ENCODE assay signal across 14 cellular contexts in the genomic region with DNA sequence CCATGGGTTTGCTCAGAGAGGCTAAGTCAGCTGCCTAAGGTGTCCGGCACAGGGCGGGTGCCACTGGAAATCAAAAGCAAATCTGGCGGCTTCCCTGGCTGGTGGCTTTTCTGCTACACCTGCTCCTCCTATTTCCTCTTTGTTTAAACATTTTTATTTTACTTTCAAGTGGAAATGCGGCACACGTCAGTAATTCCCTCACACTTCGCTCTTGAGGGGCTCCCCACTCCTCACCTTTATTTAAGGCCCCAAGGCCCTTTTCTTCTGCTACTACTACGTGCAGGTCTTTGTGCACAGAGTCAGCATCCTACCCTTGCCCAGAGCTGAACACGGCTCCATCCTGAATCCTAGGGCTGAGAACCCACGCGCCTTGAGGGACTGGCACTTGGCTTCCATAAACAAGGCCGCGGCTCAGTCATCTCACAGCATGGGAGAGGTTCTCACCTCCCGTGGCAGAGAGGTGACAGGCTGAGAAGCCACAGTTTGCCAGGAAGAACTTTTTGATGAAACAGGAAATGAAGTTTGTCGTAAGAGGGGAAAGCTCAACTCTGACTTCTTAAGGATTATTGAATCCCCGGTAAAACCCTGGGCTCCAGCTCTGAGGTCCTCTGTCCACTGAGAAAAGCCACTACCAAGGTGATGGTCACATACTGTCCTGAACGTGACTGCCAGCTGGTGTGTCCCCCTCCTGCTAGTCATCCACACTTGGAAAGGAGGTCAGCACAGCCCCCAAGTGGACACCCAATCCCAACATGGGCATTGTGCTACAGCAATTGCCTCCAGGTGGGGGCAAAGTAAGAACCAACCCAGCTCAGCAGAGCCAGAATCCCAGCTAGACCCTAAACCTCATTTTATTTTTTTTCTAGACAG. TPM values are rescaled to one million over a fixed set of nuclear protein-coding genes. Genes with fewer than 3 reads are reported as not detected.
DNase-seq lines count a peak whose midpoint lies in the region; ATAC-seq and TF ChIP-seq lines count a peak whose summit lies in the region.
"Had no signal": no experiment of that assay in that cellular context is flagged by ENCODE, and none has a peak within 500 bp of the region (broad histone marks: within the 10 kb centered on the region; RNA-seq: fewer than 3 reads in every experiment).

No MANE protein-coding gene starts in this region.

- H3K4me1 Mint-ChIP-seq in activated CD4-positive, alpha-beta memory T cell treated with anti-CD3 and anti-CD28 coated beads for 36 hours (ENCODE audit: low read depth) = peaks cover 96% of the 10 kb centered on the region
- peaks cover 22% of the 10 kb centered on the region for H3K4me1 Mint-ChIP-seq in endodermal cell

- H3K27ac ChIP-seq in PC-3 (ENCODE audit: low read length) = no peak overlapping the region
- no peak overlapping the region for H3K27ac ChIP-seq in WERI-Rb-1
- H3K27ac ChIP-seq in endodermal cell (ENCODE audit: low read depth, low read length) = no peak overlapping the region
- H3K27ac ChIP-seq: vagina had no signal

- no peaks in the 10 kb centered on the region for H3K27me3 Mint-ChIP-seq in activated CD4-positive, alpha-beta memory T cell treated with anti-CD3 and anti-CD28 coated beads for 36 hours
- H3K27me3 Mint-ChIP-seq in endodermal cell (ENCODE audit: insufficient read depth) = no peaks in the 10 kb centered on the region

- H3K9ac ChIP-seq in PC-3 (ENCODE audit: low read length) (no peak overlapping the region), endodermal cell (ENCODE audit: extremely low read depth, low read length, poor library complexity, severe bottlenecking) (no peak overlapping the region)

- H3K27me3 ChIP-seq in PC-3 (ENCODE audit: low read length) (no peaks in the 10 kb centered on the region), WERI-Rb-1 (ENCODE audit: insufficient read depth, low read depth, severe bottlenecking) (peaks cover 97% of the 10 kb centered on the region), endodermal cell (ENCODE audit: control insufficient read depth, insufficient read depth, low read length, poor library complexity, severe bottlenecking) (no peaks in the 10 kb centered on the region)
- H3K27me3 ChIP-seq: Peyer's patch, vagina had no signal

- POLR2A ChIA-PET in activated CD4-positive, alpha-beta memory T cell treated with anti-CD3 and anti-CD28 coated beads for 36 hours (lab: Charles Lee) = interaction anchor here (0.8 to 4.7 kb wide), 12 partner anchors 13 to 94 kb away, joined by 3 to 37 read pairs (median 3); a partner anchor contains a TSS
- POLR2A ChIA-PET in PC-3 (lab: Charles Lee; ENCODE audit: unreplicated experiment) = no interaction called here

- H3K36me3 ChIP-seq in PC-3 (ENCODE audit: low read depth, low read length) (no peaks in the 10 kb centered on the region), WERI-Rb-1 (no peaks in the 10 kb centered on the region), endodermal cell (ENCODE audit: control insufficient read depth, insufficient read depth, low read length) (no peaks in the 10 kb centered on the region)
- H3K36me3 ChIP-seq: Peyer's patch, vagina had no signal

- peak overlapping the region; percentile 87 for H3K27ac Mint-ChIP-seq in activated CD4-positive, alpha-beta memory T cell treated with anti-CD3 and anti-CD28 coated beads for 36 hours
- no peak overlapping the region for H3K27ac Mint-ChIP-seq in endodermal cell

- H3K9me2 ChIP-seq in PC-3 (replicated peaks; ENCODE audit: low read length) = no peaks in the 10 kb centered on the region

- no peaks in the 10 kb centered on the region for H3K9me3 Mint-ChIP-seq in activated CD4-positive, alpha-beta memory T cell treated with anti-CD3 and anti-CD28 coated beads for 36 hours
- H3K9me3 Mint-ChIP-seq in endodermal cell = no peaks in the 10 kb centered on the region

- no peak overlapping the region for H2AFZ ChIP-seq in PC-3 (ENCODE audit: low read length)

- H3K9me3 ChIP-seq in PC-3 (ENCODE audit: low read length) (no peaks in the 10 kb centered on the region), WERI-Rb-1 (ENCODE audit: severe bottlenecking) (peaks cover 2% of the 10 kb centered on the region), endodermal cell (ENCODE audit: control insufficient read depth, low read length) (no peaks in the 10 kb centered on the region)
- H3K9me3 ChIP-seq: Peyer's patch, vagina had no signal

- H3K4me3 ChIP-seq in PC-3 (ENCODE audit: low read length) (no peak overlapping the region), WERI-Rb-1 (ENCODE audit: low read depth, low read length) (no peak overlapping the region), endodermal cell (ENCODE audit: low read length) (no peak overlapping the region)
- H3K4me3 ChIP-seq: Peyer's patch, vagina had no signal

- DNase-seq in stimulated activated CD4-positive, alpha-beta T cell treated with anti-CD3 and anti-CD28 coated beads, Interleukin-15, amount 100 ng/mL, for 24 hours = peak; percentile 61
- no peak for DNase-seq in stimulated activated CD4-positive, alpha-beta T cell treated with anti-CD3 and anti-CD28 coated beads, Interleukin-12 subunit alpha, Interleukin-12 subunit beta, amount 100 ng/mL, for 4 hours
- peak; percentile 69 for DNase-seq in activated CD4-positive, alpha-beta memory T cell treated with anti-CD3 and anti-CD28 coated beads for 36 hours
- DNase-seq in effector CD4-positive, alpha-beta T cell = peak; percentile 29
- no peak for DNase-seq in PC-3
- no peak for DNase-seq in WERI-Rb-1
- DNase-seq in endodermal cell = no peak
- DNase-seq in NCI-H2107 treated with DMSO at 0.1 percent for 48 hours (lab: John Stamatoyannopoulos, UW; ENCODE audit: unreplicated experiment) = no peak
- DNase-seq: hypothalamus, NCI-H446 treated with DMSO at 0.1 percent for 48 hours, small intestine had no signal

- ATAC-seq in PC-3 = no peak
- ATAC-seq: esophagus mucosa had no signal

- CTCF ChIA-PET in activated CD4-positive, alpha-beta memory T cell treated with anti-CD3 and anti-CD28 coated beads for 36 hours (lab: Charles Lee) = interaction anchor here (0.7 to 7.5 kb wide), 8 partner anchors 11 to 507 kb away, joined by 3 to 38 read pairs (median 4); a partner anchor contains a TSS
- CTCF ChIA-PET in PC-3 (lab: Charles Lee) = no interaction called here

- no peak for TF ChIP-seq CTCF in PC-3 (conservative IDR thresholded peaks at IDR 0.05; ENCODE audit: low read depth, low read length)
- TF ChIP-seq CTCF in WERI-Rb-1 (IDR thresholded peaks at IDR 0.05; ENCODE audit: low read depth, low read length) = no peak
- TF ChIP-seq CTCF in endodermal cell (conservative IDR thresholded peaks at IDR 0.05) = no peak

- H3K4me3 Mint-ChIP-seq in activated CD4-positive, alpha-beta memory T cell treated with anti-CD3 and anti-CD28 coated beads for 36 hours = peak overlapping the region; percentile 64
- no peak overlapping the region for H3K4me3 Mint-ChIP-seq in endodermal cell

- no peaks in the 10 kb centered on the region for H4K20me1 ChIP-seq in PC-3 (ENCODE audit: low read length)

- no peaks in the 10 kb centered on the region for H3K4me1 ChIP-seq in PC-3 (ENCODE audit: insufficient read depth, low read length)
- no peaks in the 10 kb centered on the region for H3K4me1 ChIP-seq in endodermal cell (ENCODE audit: control insufficient read depth, insufficient read depth, low read length)

- intact Hi-C loops in activated CD4-positive, alpha-beta memory T cell treated with anti-CD3 and anti-CD28 coated beads for 36 hours (cut with micrococcal nuclease) = loop anchor here (5.0 kb wide), 1 partner anchor 103 kb away; no protein-coding TSS in a partner anchor
- intact Hi-C loops in PC-3 (cut with micrococcal nuclease) = no loop called here

- H3K36me3 Mint-ChIP-seq in activated CD4-positive, alpha-beta memory T cell treated with anti-CD3 and anti-CD28 coated beads for 36 hours = peaks cover 54% of the 10 kb centered on the region
- H3K36me3 Mint-ChIP-seq in endodermal cell (ENCODE audit: low read depth) = no peaks in the 10 kb centered on the region

- no peak overlapping the region for H3K4me2 ChIP-seq in PC-3 (ENCODE audit: low read length)

- no peaks in the 10 kb centered on the region for H3F3A ChIP-seq in PC-3 (ENCODE audit: low read length, unreplicated experiment)

- no TSS peak for BruUV-seq in PC-3 (replicated peaks; lab: Mats Ljungman, UMichigan)

- H3K79me2 ChIP-seq in PC-3 (ENCODE audit: low read length) = no peaks in the 10 kb centered on the region

- 92 to 97% methylated on average over 16 of the region's 16 CpGs for WGBS in endodermal cell (ENCODE audit: insufficient coverage in 1 of 2, insufficient read length in 1 of 2), 2 experiments

RNA-seq across cellular contexts. Expression of a gene that starts 48.0 kb away (rescaled TPM):
- 10 to 100 TPM; 35.8 to 36.5 TPM for total RNA-seq in activated CD4-positive, alpha-beta memory T cell treated with anti-CD3 and anti-CD28 coated beads for 36 hours
- total RNA-seq in PC-3 (2014; rRNA removed) (12.4 and 12.9 TPM in 2 replicates), endodermal cell (1 to 10 TPM; 1.5 to 2.1 TPM)
- 1.2 TPM for polyA plus RNA-seq in endodermal cell (2013, experiment 1 of 2)
- 0.87 TPM for polyA plus RNA-seq in endodermal cell (2013, experiment 2 of 2)

Comparison
In these comparisons a context has a peak if more than half of its experiments do, and no peak if none do; other contexts are left out.
1. DNase-seq: peak in stimulated activated CD4-positive, alpha-beta T cell treated with anti-CD3 and anti-CD28 coated beads, Interleukin-15, amount 100 ng/mL, for 24 hours (single experiment), activated CD4-positive, alpha-beta memory T cell treated with anti-CD3 and anti-CD28 coated beads for 36 hours (single experiment) and effector CD4-positive, alpha-beta T cell (single experiment); none in stimulated activated CD4-positive, alpha-beta T cell treated with anti-CD3 and anti-CD28 coated beads, Interleukin-12 subunit alpha, Interleukin-12 subunit beta, amount 100 ng/mL, for 4 hours (single experiment), PC-3 (single experiment), WERI-Rb-1 (single experiment), endodermal cell (single experiment) and NCI-H2107 treated with DMSO at 0.1 percent for 48 hours (single experiment).